ENCODE assay signal across 1 cellular context in genomic region chr17:38751144-38751802, GRCh38.
A peak's percentile ranks its signal among the peaks of the same experiment; 100 is the strongest.
TF ChIP-seq lines count a peak whose summit lies in the region.

No MANE protein-coding gene starts in this region.

TF ChIP-seq in K562, 482 proteins besides CTCF, POLR2A, EP300 and RAD21 (continues in another document):
- TF ChIP-seq POLR2B (IDR thresholded peaks at IDR 0.05; ENCODE audit: low read depth, partially characterized antibody) (no peak), TCF3 (CRISPR knock-in tag; IDR thresholded peaks at IDR 0.05) (no peak), MIER1 (IDR thresholded peaks at IDR 0.05; ENCODE audit: low read depth) (peak; percentile 63; the same call in 1 of the 2 replicates), ZNF76 (CRISPR knock-in tag; IDR thresholded peaks at IDR 0.05; ENCODE audit: borderline replicate concordance) (no peak), ZNF407 (IDR thresholded peaks at IDR 0.05; ENCODE audit: low read depth) (no peak), TCFL5 (CRISPR knock-in tag; conservative IDR thresholded peaks at IDR 0.05) (no peak), SMARCA4 (IDR thresholded peaks at IDR 0.05) (peak; percentile 36; the same call in 1 of the 2 replicates), MCM7 (IDR thresholded peaks at IDR 0.05) (no peak), MAFG (tag; conservative IDR thresholded peaks at IDR 0.05) (no peak), ZNF324 (CRISPR knock-in tag; IDR thresholded peaks at IDR 0.05) (no peak), TCF7L2 (IDR thresholded peaks at IDR 0.05; ENCODE audit: low read depth, low read length) (no peak), GTF2E2 (tag; IDR thresholded peaks at IDR 0.05) (no peak), NR2C1 (IDR thresholded peaks at IDR 0.05) (no peak; the same call in 1 of the 2 replicates), NR2C1 (tag; IDR thresholded peaks at IDR 0.05) (no peak), ZBTB8A (IDR thresholded peaks at IDR 0.05; ENCODE audit: partially characterized antibody) (no peak), KDM5B (IDR thresholded peaks at IDR 0.05; ENCODE audit: insufficient replicate concordance, low read depth, low read length) (peak; percentile 16), RNF219 (CRISPR knock-in tag; IDR thresholded peaks at IDR 0.05) (no peak), ELF4 (CRISPR knock-in tag; IDR thresholded peaks at IDR 0.05) (no peak), LARP7 (IDR thresholded peaks at IDR 0.05) (peak; percentile 79; the same call in 1 of the 2 replicates), ZBTB2 (IDR thresholded peaks at IDR 0.05) (no peak; the same call in 1 of the 2 replicates), KLF16 (IDR thresholded peaks at IDR 0.05) (no peak), KAT8 (IDR thresholded peaks at IDR 0.05; ENCODE audit: low read depth) (no peak), AFF4 (CRISPR knock-in tag; IDR thresholded peaks at IDR 0.05) (no peak), HIVEP1 (CRISPR knock-in tag; IDR thresholded peaks at IDR 0.05) (no peak), SMARCA5 (IDR thresholded peaks at IDR 0.05) (peak; percentile 58; the same call in 1 of the 2 replicates), AFF1 (IDR thresholded peaks at IDR 0.05; ENCODE audit: low read depth in 1 of 2, partially characterized antibody in 2 of 2) (no peak), ZNF512 (tag; IDR thresholded peaks at IDR 0.05) (peak; percentile 87), ZNF174 (CRISPR knock-in tag; IDR thresholded peaks at IDR 0.05) (no peak), SIN3A (IDR thresholded peaks at IDR 0.05; ENCODE audit: borderline replicate concordance in 2 of 2, control insufficient read depth in 1 of 2, low read depth in 2 of 2, low read length in 2 of 2) (0 out of 4 replicates have a peak, but pooled peaks of 1 of the 2 experiments have one; percentile 19), DLX4 (CRISPR knock-in tag; IDR thresholded peaks at IDR 0.05) (no peak), ZNF511 (CRISPR knock-in tag; IDR thresholded peaks at IDR 0.05) (no peak), PKNOX1 (IDR thresholded peaks at IDR 0.05) (no peak), ZNF212 (CRISPR knock-in tag; IDR thresholded peaks at IDR 0.05) (no peak)
